17 cellular contexts compared by ENCODE assay signal in the genomic region with DNA sequence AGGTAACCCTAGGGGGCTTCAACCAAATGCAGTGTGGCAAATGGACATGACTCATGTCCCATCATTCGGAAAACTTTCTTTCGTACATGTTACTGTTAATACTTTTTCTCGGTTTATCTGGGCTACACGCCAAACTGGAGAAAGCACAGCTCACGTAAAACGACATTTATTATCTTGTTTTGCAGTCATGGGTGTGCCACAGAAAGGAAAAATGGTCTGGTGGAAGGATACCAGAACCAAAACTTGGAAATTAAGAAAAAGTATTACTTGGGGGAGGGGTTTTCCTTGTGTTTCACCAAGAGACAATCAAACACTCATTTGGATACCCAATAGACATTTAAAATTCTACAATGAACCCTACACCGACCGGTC. TPM values are rescaled to one million over a fixed set of nuclear protein-coding genes. Genes with fewer than 3 reads are reported as not detected.
DNase-seq lines count a peak whose midpoint lies in the region; ATAC-seq and TF ChIP-seq lines count a peak whose summit lies in the region.
"Had no signal": no experiment of that assay in that cellular context is flagged by ENCODE, and none has a peak within 500 bp of the region (broad histone marks: within the 10 kb centered on the region; RNA-seq: fewer than 3 reads in every experiment).

No MANE protein-coding gene starts in this region.

- H3K79me2 ChIP-seq in mesendoderm (ENCODE audit: control insufficient read depth, insufficient read depth, low read length): no peaks in the 10 kb centered on the region

- intact Hi-C loops in natural killer cell (cut with micrococcal nuclease) (loop anchor here (5.0 kb wide), 1 partner anchor 240 kb away; no protein-coding TSS in a partner anchor), vagina (cut with DNase I) (no loop called here)

- WGBS in mesendoderm (ENCODE audit: extremely low coverage, insufficient coverage, low lambda C conversion rate): no CpG with 5 or more reads among the region's 8 CpGs

- H3K27me3 ChIP-seq in mesendoderm (ENCODE audit: insufficient read depth, low read length, poor library complexity): peaks cover 5% of the 10 kb centered on the region
- no peaks in the 10 kb centered on the region for H3K27me3 ChIP-seq in vagina

- peak overlapping the region; percentile 3 for H3K4me3 Mint-ChIP-seq in natural killer cell treated with Interleukin-12 subunit alpha and Interleukin-12 subunit beta and Interleukin-15 and Interleukin-18, amount 100 ng/mL, for 72 hours
- no peak overlapping the region for H3K4me3 Mint-ChIP-seq in natural killer cell
- H3K4me3 Mint-ChIP-seq: immature natural killer cell had no signal

- no peak overlapping the region for H3K23ac ChIP-seq in mesendoderm (ENCODE audit: low read length)

- no peak for TF ChIP-seq CTCF in natural killer cell (IDR thresholded peaks at IDR 0.05)
- no peak for TF ChIP-seq CTCF in vagina (IDR thresholded peaks at IDR 0.05)

- H3K9me3 Mint-ChIP-seq in natural killer cell treated with Interleukin-12 subunit alpha and Interleukin-12 subunit beta and Interleukin-15 and Interleukin-18, amount 100 ng/mL, for 72 hours: no peaks in the 10 kb centered on the region
- no peaks in the 10 kb centered on the region for H3K9me3 Mint-ChIP-seq in natural killer cell
- H3K9me3 Mint-ChIP-seq: immature natural killer cell had no signal

- H3K79me1 ChIP-seq in mesendoderm (ENCODE audit: low read length): no peaks in the 10 kb centered on the region

- no peak overlapping the region for H3K4ac ChIP-seq in mesendoderm (ENCODE audit: low read depth, low read length)

- H3K36me3 Mint-ChIP-seq in natural killer cell treated with Interleukin-12 subunit alpha and Interleukin-12 subunit beta and Interleukin-15 and Interleukin-18, amount 100 ng/mL, for 72 hours: no peaks in the 10 kb centered on the region
- H3K36me3 Mint-ChIP-seq in natural killer cell: no peaks in the 10 kb centered on the region
- H3K36me3 Mint-ChIP-seq: immature natural killer cell had no signal

- H3K9ac ChIP-seq in mesendoderm (ENCODE audit: low read length): peak overlapping the region; percentile 67

- H3K36me3 ChIP-seq in mesendoderm (ENCODE audit: control insufficient read depth, insufficient read depth, low read length): no peaks in the 10 kb centered on the region
- H3K36me3 ChIP-seq in vagina: no peaks in the 10 kb centered on the region
- H3K36me3 ChIP-seq: HAP-1, SJSA1 had no signal

- TF ChIP-seq POLR2A in vagina (IDR thresholded peaks at IDR 0.05): no peak

- H3K4me2 ChIP-seq in mesendoderm (ENCODE audit: low read length): peak overlapping the region; percentile 47

- peak overlapping the region; percentile 19 for H3K4me3 ChIP-seq in mesendoderm (ENCODE audit: low read length)
- peak overlapping the region; percentile 18 to 29 for H3K4me3 ChIP-seq in vagina
- H3K4me3 ChIP-seq: HAP-1, SJSA1 had no signal

- H3K27ac ChIP-seq in mesendoderm (ENCODE audit: low read depth, low read length): no peak overlapping the region
- H3K27ac ChIP-seq in vagina: no peak overlapping the region
- H3K27ac ChIP-seq: SJSA1 had no signal

- H4K5ac ChIP-seq in mesendoderm (ENCODE audit: low read length): peak overlapping the region; percentile 44

- H2BK5ac ChIP-seq in mesendoderm (ENCODE audit: low read length): peak overlapping the region; percentile 10

- H3K4me1 ChIP-seq in mesendoderm (ENCODE audit: control insufficient read depth, low read depth, low read length): peaks cover 4% of the 10 kb centered on the region
- peaks cover 26% of the 10 kb centered on the region for H3K4me1 ChIP-seq in vagina
- H3K4me1 ChIP-seq: SJSA1 had no signal

- peak overlapping the region; percentile 88 for H2BK15ac ChIP-seq in mesendoderm (replicated peaks; ENCODE audit: low read depth)

- ATAC-seq in natural killer cell treated with Interleukin-12 subunit alpha and Interleukin-12 subunit beta and Interleukin-15 and Interleukin-18, amount 100 ng/mL, for 72 hours: no peak
- ATAC-seq in natural killer cell: no peak
- ATAC-seq in GM18873 (IDR thresholded peaks at IDR 0.05; ENCODE audit: low FRiP score, unreplicated experiment): no peak
- ATAC-seq in GM19351 (IDR thresholded peaks at IDR 0.05; ENCODE audit: unreplicated experiment): no peak

- H2BK120ac ChIP-seq in mesendoderm (ENCODE audit: low read depth, low read length): peak overlapping the region; percentile 35

- H3K18ac ChIP-seq in mesendoderm (ENCODE audit: low read length): peak overlapping the region; percentile 63

- H4K8ac ChIP-seq in mesendoderm (ENCODE audit: low read depth, low read length): no peak overlapping the region

- H3K9me3 ChIP-seq in vagina: no peaks in the 10 kb centered on the region
- H3K9me3 ChIP-seq: HAP-1, SJSA1 had no signal

- peak overlapping the region; percentile 6 for H2AK5ac ChIP-seq in mesendoderm (ENCODE audit: low read length)

- peak overlapping the region; percentile 75 for H3K56ac ChIP-seq in mesendoderm (ENCODE audit: low read length)

- H3K27ac Mint-ChIP-seq in natural killer cell treated with Interleukin-12 subunit alpha and Interleukin-12 subunit beta and Interleukin-15 and Interleukin-18, amount 100 ng/mL, for 72 hours: no peak overlapping the region
- H3K27ac Mint-ChIP-seq in natural killer cell: no peak overlapping the region
- H3K27ac Mint-ChIP-seq: immature natural killer cell had no signal

- peaks cover 37 to 42% of the 10 kb centered on the region in 2 donors for H3K27me3 Mint-ChIP-seq in natural killer cell treated with Interleukin-12 subunit alpha and Interleukin-12 subunit beta and Interleukin-15 and Interleukin-18, amount 100 ng/mL, for 72 hours
- peaks cover 32 to 51% of the 10 kb centered on the region in 2 donors for H3K27me3 Mint-ChIP-seq in natural killer cell (ENCODE audit: low read depth in 2 of 2)

- no peak for DNase-seq in natural killer cell treated with Interleukin-12 subunit alpha and Interleukin-12 subunit beta and Interleukin-15 and Interleukin-18, amount 100 ng/mL, for 72 hours (ENCODE audit: low spot score)
- DNase-seq in natural killer cell (no peak), dermis blood vessel endothelial cell (peak; percentile 28), mesendoderm (no peak), vagina (ENCODE audit: extremely low spot score in 2 of 2) (no peak), NCI-H2107 (lab: John Stamatoyannopoulos, UW) (no peak)
- DNase-seq: activated T-cell treated with anti-CD3 and anti-CD28 coated beads, Interleukin-2, amount 50 U/mL, for 48 hours; anterior cingulate cortex; DMS79; immature natural killer cell; KBM-7; NCI-H2029 had no signal

- peaks cover 8 to 9% of the 10 kb centered on the region in 2 donors for H3K4me1 Mint-ChIP-seq in natural killer cell treated with Interleukin-12 subunit alpha and Interleukin-12 subunit beta and Interleukin-15 and Interleukin-18, amount 100 ng/mL, for 72 hours (ENCODE audit: low read depth in 2 of 2)
- H3K4me1 Mint-ChIP-seq in natural killer cell: peaks cover 1 to 6% of the 10 kb centered on the region in 2 donors

RNA-seq across cellular contexts. Expression of a gene that starts 23.6 kb away (rescaled TPM):
- total RNA-seq in natural killer cell treated with Interleukin-12 subunit alpha and Interleukin-12 subunit beta and Interleukin-15 and Interleukin-18, amount 100 ng/mL, for 72 hours: not detected
- not detected for total RNA-seq in natural killer cell
- not detected in 2 replicates for total RNA-seq in dermis blood vessel endothelial cell
- 0.03 TPM for polyA plus RNA-seq in mesendoderm (2013, experiment 1 of 2)
- polyA plus RNA-seq in mesendoderm (2013, experiment 2 of 2): 0.07 TPM
- 28.7 TPM for total RNA-seq in vagina
- total RNA-seq: SJSA1 had no signal
- polyA plus RNA-seq: AG04450, immature natural killer cell had no signal

RNA-seq across cellular contexts. Expression of a gene that starts 25.1 kb away (rescaled TPM):
- total RNA-seq in natural killer cell treated with Interleukin-12 subunit alpha and Interleukin-12 subunit beta and Interleukin-15 and Interleukin-18, amount 100 ng/mL, for 72 hours: under 1 TPM in 1 of 2 donors, not detected in 1; 0.62 TPM
- total RNA-seq in natural killer cell (under 1 TPM; 0.29 to 0.58 (median 0.56) TPM), dermis blood vessel endothelial cell (not detected in 2 replicates), vagina (15.0 TPM)
- polyA plus RNA-seq in mesendoderm (2013, experiment 1 of 2): 0.01 TPM
- polyA plus RNA-seq in mesendoderm (2013, experiment 2 of 2): 0.04 TPM
- total RNA-seq: SJSA1 had no signal
- polyA plus RNA-seq: AG04450 had no signal

RNA-seq across cellular contexts. Expression of a gene that starts 55.9 kb away (rescaled TPM):
- total RNA-seq in natural killer cell treated with Interleukin-12 subunit alpha and Interleukin-12 subunit beta and Interleukin-15 and Interleukin-18, amount 100 ng/mL, for 72 hours: not detected
- total RNA-seq in natural killer cell: not detected
- total RNA-seq in dermis blood vessel endothelial cell: 0.05 TPM in 1 of 2 replicates, not detected in the other
- 0.06 TPM for polyA plus RNA-seq in mesendoderm (2013, experiment 1 of 2)
- 0.04 TPM for polyA plus RNA-seq in mesendoderm (2013, experiment 2 of 2)
- 1.5 TPM for total RNA-seq in vagina
- total RNA-seq: SJSA1 had no signal
- polyA plus RNA-seq: immature natural killer cell had no signal

Comparison
In these comparisons a context has a peak if more than half of its experiments do, and no peak if none do; other contexts are left out.
1. RNA of a gene that starts 23.6 kb away (total RNA-seq): 28.7 TPM in vagina (single experiment); not detected in natural killer cell treated with Interleukin-12 subunit alpha and Interleukin-12 subunit beta and Interleukin-15 and Interleukin-18, amount 100 ng/mL, for 72 hours, not detected in natural killer cell and not detected in dermis blood vessel endothelial cell; every median in the first group is over 10 times any median in the second.